ENCODE assay signal across 13 cellular contexts in the genomic region with DNA sequence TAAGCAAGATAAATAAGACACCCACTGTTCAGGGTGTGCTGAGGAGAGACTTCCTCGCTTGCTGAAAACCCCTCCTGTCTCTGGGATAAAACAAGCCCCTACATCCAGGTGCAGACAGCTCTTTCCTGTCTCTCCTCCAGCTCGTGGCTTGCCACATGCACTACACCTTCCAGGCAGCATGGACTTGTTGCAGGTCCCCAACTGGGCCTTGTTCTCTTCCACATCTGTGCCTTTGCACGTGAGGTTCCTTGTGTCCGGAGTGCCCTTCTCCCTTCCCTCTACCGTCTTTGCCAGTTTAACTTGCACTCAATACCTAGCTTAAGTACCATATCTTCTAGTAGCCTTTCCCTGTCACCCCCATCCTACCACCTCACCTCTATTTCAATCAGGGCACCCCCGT.
A peak's percentile ranks its signal among the peaks of the same experiment; 100 is the strongest.
DNase-seq lines count a peak whose midpoint lies in the region; ATAC-seq and TF ChIP-seq lines count a peak whose summit lies in the region.
"Had no signal": no experiment of that assay in that cellular context is flagged by ENCODE, and none has a peak within 500 bp of the region (broad histone marks: within the 10 kb centered on the region; RNA-seq: fewer than 3 reads in every experiment).

No MANE protein-coding gene starts in this region.

- CTCF ChIA-PET in OCI-LY7 (lab: Charles Lee; ENCODE audit: unreplicated experiment), result no interaction called here
- CTCF ChIA-PET in Calu3 (lab: Charles Lee), result no interaction called here

- ATAC-seq in GM23338, result no peak
- ATAC-seq in HG03342 (IDR thresholded peaks at IDR 0.05; ENCODE audit: unreplicated experiment), result no peak

- H3K36me3 Mint-ChIP-seq in GM23338 (ENCODE audit: low read depth) (peaks cover 12% of the 10 kb centered on the region), osteocyte (ENCODE audit: unreplicated experiment) (no peaks in the 10 kb centered on the region), Calu3 (ENCODE audit: insufficient read depth, unreplicated experiment) (no peaks in the 10 kb centered on the region)
- H3K36me3 Mint-ChIP-seq: CD14-positive monocyte; CD4-positive, alpha-beta memory T cell had no signal

- H3K79me2 ChIP-seq in GM23338 (replicated peaks; ENCODE audit: insufficient read depth) (no peaks in the 10 kb centered on the region), OCI-LY7 (ENCODE audit: insufficient read depth, low read depth, low read length) (no peaks in the 10 kb centered on the region)

- 0 out of 2 replicates have a peak, but pooled peaks cover 6% of the 10 kb centered on the region for H3K4me1 ChIP-seq in GM23338 (ENCODE audit: insufficient read depth)
- peaks cover 14% of the 10 kb centered on the region for H3K4me1 ChIP-seq in OCI-LY7 (ENCODE audit: insufficient read depth, low read length, poor library complexity, severe bottlenecking)
- H3K4me1 ChIP-seq in esophagus muscularis mucosa, result peaks cover 5 to 16% (median 14%) of the 10 kb centered on the region in 4 donors

- H3K4me1 Mint-ChIP-seq in GM23338 (peaks cover 26% of the 10 kb centered on the region), osteocyte (ENCODE audit: unreplicated experiment) (no peaks in the 10 kb centered on the region), Calu3 (ENCODE audit: low read depth, unreplicated experiment) (no peaks in the 10 kb centered on the region)
- H3K4me1 Mint-ChIP-seq: CD14-positive monocyte; CD4-positive, alpha-beta memory T cell had no signal

- BruUV-seq in OCI-LY7 (replicated peaks; lab: Mats Ljungman, UMichigan) (no TSS peak), Calu3 (replicated peaks; lab: Mats Ljungman, UMichigan) (no TSS peak)

- H3K9me3 ChIP-seq in OCI-LY7 (ENCODE audit: low read length), result peaks cover 20% of the 10 kb centered on the region
- H3K9me3 ChIP-seq in esophagus muscularis mucosa, result peaks cover 0 to 5% (median 2%) of the 10 kb centered on the region in 4 donors

- H3K27ac Mint-ChIP-seq in GM23338, result no peak overlapping the region
- H3K27ac Mint-ChIP-seq in osteocyte (ENCODE audit: unreplicated experiment), result peak overlapping the region; percentile 8
- no peak overlapping the region for H3K27ac Mint-ChIP-seq in Calu3 (ENCODE audit: unreplicated experiment)
- H3K27ac Mint-ChIP-seq: CD14-positive monocyte; CD4-positive, alpha-beta memory T cell had no signal

- POLR2A ChIA-PET in OCI-LY7 (lab: Charles Lee), result interaction anchor here (0.8 to 1.0 kb wide), 3 partner anchors 9 to 186 kb away, joined by 3 to 5 read pairs (median 3); no protein-coding TSS in a partner anchor

- H3K4me3 ChIP-seq in GM23338, result no peak overlapping the region
- no peak overlapping the region for H3K4me3 ChIP-seq in OCI-LY7 (ENCODE audit: low read depth, low read length, poor library complexity, severe bottlenecking)
- no peak overlapping the region for H3K4me3 ChIP-seq in esophagus muscularis mucosa
- H3K4me3 ChIP-seq: BLaER1 had no signal

- no peaks in the 10 kb centered on the region for H4K20me1 ChIP-seq in GM23338 (replicated peaks; ENCODE audit: insufficient read depth)
- no peaks in the 10 kb centered on the region for H4K20me1 ChIP-seq in OCI-LY7 (ENCODE audit: insufficient read depth, low read length)
- H4K20me1 ChIP-seq: BLaER1 had no signal

- no peaks in the 10 kb centered on the region for H3F3A ChIP-seq in GM23338 (replicated peaks; ENCODE audit: low read depth)

- H3K27me3 Mint-ChIP-seq in GM23338 (ENCODE audit: insufficient read depth, low read depth, poor library complexity), result peaks cover 6% of the 10 kb centered on the region
- H3K27me3 Mint-ChIP-seq in osteocyte (ENCODE audit: unreplicated experiment), result peaks cover 8% of the 10 kb centered on the region
- H3K27me3 Mint-ChIP-seq in Calu3 (ENCODE audit: unreplicated experiment), result peaks cover 18% of the 10 kb centered on the region

- intact Hi-C loops in OCI-LY7 (cut with micrococcal nuclease; ENCODE audit: unreplicated experiment) (no loop called here), esophagus muscularis mucosa (cut with DNase I) (no loop called here), Calu3 (cut with micrococcal nuclease; ENCODE audit: unreplicated experiment) (no loop called here)

- no peak overlapping the region for H3K27ac ChIP-seq in GM23338 (ENCODE audit: low read depth)
- no peak overlapping the region for H3K27ac ChIP-seq in OCI-LY7 (ENCODE audit: low read depth, low read length, poor library complexity, severe bottlenecking)
- no peak overlapping the region for H3K27ac ChIP-seq in esophagus muscularis mucosa (replicated peaks in 1 of 4)
- H3K27ac ChIP-seq: BLaER1 had no signal

- no peak for TF ChIP-seq CTCF in GM23338 (conservative IDR thresholded peaks at IDR 0.05; ENCODE audit: low read depth in 2 of 2)
- no peak for TF ChIP-seq CTCF in OCI-LY7 (conservative IDR thresholded peaks at IDR 0.05; ENCODE audit: low read length)
- no peak for TF ChIP-seq CTCF in esophagus muscularis mucosa (IDR thresholded peaks at IDR 0.05)
- no peak for TF ChIP-seq CTCF in osteocyte (IDR thresholded peaks at IDR 0.05)
- TF ChIP-seq CTCF in Calu3 (IDR thresholded peaks at IDR 0.05; ENCODE audit: unreplicated experiment), result no peak

- no peak for DNase-seq in GM23338 (ENCODE audit: low spot score)
- DNase-seq in OCI-LY7 (ENCODE audit: low spot score), result peak; percentile 8
- peak; percentile 81 for DNase-seq in esophagus muscularis mucosa (ENCODE audit: extremely low spot score)
- DNase-seq in osteocyte (ENCODE audit: extremely low spot score, unreplicated experiment), result peak; percentile 56
- no peak for DNase-seq in activated naive CD4-positive, alpha-beta T cell treated with Interleukin-2 at 50 U/mL for 16 hours
- no peak for DNase-seq in Calu3
- DNase-seq: 8988T; CD4-positive, alpha-beta memory T cell; DMS79 treated with DMSO at 0.1 percent for 48 hours; GF-D8 had no signal

- no peaks in the 10 kb centered on the region for H3K27me3 ChIP-seq in GM23338 (ENCODE audit: insufficient read depth)
- no peaks in the 10 kb centered on the region for H3K27me3 ChIP-seq in esophagus muscularis mucosa
- H3K27me3 ChIP-seq: BLaER1 had no signal

- WGBS in esophagus muscularis mucosa, result 86% methylated on average over 6 of the region's 6 CpGs

- peak overlapping the region; percentile 74; the same call in 1 of the 2 replicates for H2AFZ ChIP-seq in GM23338
- H2AFZ ChIP-seq in OCI-LY7 (ENCODE audit: low read length), result no peak overlapping the region

- no peaks in the 10 kb centered on the region for H3K9me2 ChIP-seq in GM23338 (ENCODE audit: insufficient read depth)
- no peaks in the 10 kb centered on the region for H3K9me2 ChIP-seq in OCI-LY7 (ENCODE audit: insufficient read depth, low read length)

- TF ChIP-seq EP300 in esophagus muscularis mucosa (IDR thresholded peaks at IDR 0.05), result no peak

- no peak for TF ChIP-seq POLR2A in esophagus muscularis mucosa (IDR thresholded peaks at IDR 0.05; ENCODE audit: low read depth)

- no peaks in the 10 kb centered on the region for H3K36me3 ChIP-seq in GM23338 (ENCODE audit: insufficient read depth)
- peaks cover 3% of the 10 kb centered on the region for H3K36me3 ChIP-seq in OCI-LY7 (ENCODE audit: insufficient read depth, low read length)
- H3K36me3 ChIP-seq in esophagus muscularis mucosa, result no peaks in the 10 kb centered on the region

- peaks cover 20% of the 10 kb centered on the region for H3K9me3 Mint-ChIP-seq in GM23338
- no peaks in the 10 kb centered on the region for H3K9me3 Mint-ChIP-seq in osteocyte (ENCODE audit: unreplicated experiment)
- H3K9me3 Mint-ChIP-seq in Calu3 (ENCODE audit: low read depth, unreplicated experiment), result peaks cover 4% of the 10 kb centered on the region

- H3K4me2 ChIP-seq in GM23338, result no peak overlapping the region
- no peak overlapping the region for H3K4me2 ChIP-seq in OCI-LY7 (ENCODE audit: low read length)
- H3K4me2 ChIP-seq: BLaER1 had no signal

- H3K4me3 Mint-ChIP-seq in GM23338 (no peak overlapping the region), osteocyte (ENCODE audit: unreplicated experiment) (no peak overlapping the region), Calu3 (ENCODE audit: low read depth, unreplicated experiment) (no peak overlapping the region)
- H3K4me3 Mint-ChIP-seq: CD14-positive monocyte had no signal

TF ChIP-seq in GM23338, 12 proteins besides CTCF, POLR2A, EP300 and RAD21 (continues in another document):
- TF ChIP-seq JUNB (IDR thresholded peaks at IDR 0.05; ENCODE audit: unreplicated experiment) (no peak), NANOG (IDR thresholded peaks at IDR 0.05; ENCODE audit: borderline replicate concordance) (no peak), EZH2 (IDR thresholded peaks at IDR 0.05; ENCODE audit: low read depth, unreplicated experiment) (no peak)
- TF ChIP-seq, protein P1, sequence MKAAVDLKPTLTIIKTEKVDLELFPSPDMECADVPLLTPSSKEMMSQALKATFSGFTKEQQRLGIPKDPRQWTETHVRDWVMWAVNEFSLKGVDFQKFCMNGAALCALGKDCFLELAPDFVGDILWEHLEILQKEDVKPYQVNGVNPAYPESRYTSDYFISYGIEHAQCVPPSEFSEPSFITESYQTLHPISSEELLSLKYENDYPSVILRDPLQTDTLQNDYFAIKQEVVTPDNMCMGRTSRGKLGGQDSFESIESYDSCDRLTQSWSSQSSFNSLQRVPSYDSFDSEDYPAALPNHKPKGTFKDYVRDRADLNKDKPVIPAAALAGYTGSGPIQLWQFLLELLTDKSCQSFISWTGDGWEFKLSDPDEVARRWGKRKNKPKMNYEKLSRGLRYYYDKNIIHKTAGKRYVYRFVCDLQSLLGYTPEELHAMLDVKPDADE (IDR thresholded peaks at IDR 0.05), result no peak
- TF ChIP-seq, protein P2, sequence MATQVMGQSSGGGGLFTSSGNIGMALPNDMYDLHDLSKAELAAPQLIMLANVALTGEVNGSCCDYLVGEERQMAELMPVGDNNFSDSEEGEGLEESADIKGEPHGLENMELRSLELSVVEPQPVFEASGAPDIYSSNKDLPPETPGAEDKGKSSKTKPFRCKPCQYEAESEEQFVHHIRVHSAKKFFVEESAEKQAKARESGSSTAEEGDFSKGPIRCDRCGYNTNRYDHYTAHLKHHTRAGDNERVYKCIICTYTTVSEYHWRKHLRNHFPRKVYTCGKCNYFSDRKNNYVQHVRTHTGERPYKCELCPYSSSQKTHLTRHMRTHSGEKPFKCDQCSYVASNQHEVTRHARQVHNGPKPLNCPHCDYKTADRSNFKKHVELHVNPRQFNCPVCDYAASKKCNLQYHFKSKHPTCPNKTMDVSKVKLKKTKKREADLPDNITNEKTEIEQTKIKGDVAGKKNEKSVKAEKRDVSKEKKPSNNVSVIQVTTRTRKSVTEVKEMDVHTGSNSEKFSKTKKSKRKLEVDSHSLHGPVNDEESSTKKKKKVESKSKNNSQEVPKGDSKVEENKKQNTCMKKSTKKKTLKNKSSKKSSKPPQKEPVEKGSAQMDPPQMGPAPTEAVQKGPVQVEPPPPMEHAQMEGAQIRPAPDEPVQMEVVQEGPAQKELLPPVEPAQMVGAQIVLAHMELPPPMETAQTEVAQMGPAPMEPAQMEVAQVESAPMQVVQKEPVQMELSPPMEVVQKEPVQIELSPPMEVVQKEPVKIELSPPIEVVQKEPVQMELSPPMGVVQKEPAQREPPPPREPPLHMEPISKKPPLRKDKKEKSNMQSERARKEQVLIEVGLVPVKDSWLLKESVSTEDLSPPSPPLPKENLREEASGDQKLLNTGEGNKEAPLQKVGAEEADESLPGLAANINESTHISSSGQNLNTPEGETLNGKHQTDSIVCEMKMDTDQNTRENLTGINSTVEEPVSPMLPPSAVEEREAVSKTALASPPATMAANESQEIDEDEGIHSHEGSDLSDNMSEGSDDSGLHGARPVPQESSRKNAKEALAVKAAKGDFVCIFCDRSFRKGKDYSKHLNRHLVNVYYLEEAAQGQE (IDR thresholded peaks at IDR 0.05; ENCODE audit: unreplicated experiment), result no peak

Comparison
In these comparisons a context has a peak if more than half of its experiments do, and no peak if none do; other contexts are left out.
1. DNase-seq: peak in OCI-LY7 (single experiment), esophagus muscularis mucosa (single experiment) and osteocyte (single experiment); none in GM23338 (single experiment), activated naive CD4-positive, alpha-beta T cell treated with Interleukin-2 at 50 U/mL for 16 hours (single experiment) and Calu3 (single experiment).